13 cellular contexts compared by ENCODE assay signal in genomic region chr1:24765308-24765988, GRCh38. TPM values are rescaled to one million over a fixed set of nuclear protein-coding genes. Genes with fewer than 3 reads are reported as not detected.
DNase-seq lines count a peak whose midpoint lies in the region; ATAC-seq, FAIRE-seq and TF ChIP-seq lines count a peak whose summit lies in the region.
"Had no signal": no experiment of that assay in that cellular context is flagged by ENCODE, and none has a peak within 500 bp of the region (broad histone marks: within the 10 kb centered on the region; RNA-seq: fewer than 3 reads in every experiment).

No MANE protein-coding gene starts in this region.

- peak; percentile 82 for TF ChIP-seq EP300 in K562 (IDR thresholded peaks at IDR 0.05; ENCODE audit: low read length)

- peak; percentile 81 for FAIRE-seq in K562 (lab: Jason Lieb, UNC)
- FAIRE-seq: GM12891 had no signal

- POLR2A ChIA-PET in K562 (lab: Yijun Ruan, JAX) = interaction anchor here (0.6 to 8.4 kb wide), 7 partner anchors 9 to 482 kb away, joined by 3 to 75 read pairs (median 7); partner anchors contain the start of genes CLIC4 and RSRP1

- H3K27me3 ChIP-seq in ACC112 (ENCODE audit: insufficient read depth, low read length) = no peaks in the 10 kb centered on the region
- H3K27me3 ChIP-seq in K562 (ENCODE audit: control insufficient read depth in 2 of 2, insufficient read depth in 2 of 2, low read length in 2 of 2) = no peaks in the 10 kb centered on the region
- H3K27me3 ChIP-seq: BLaER1 treated with 17β-estradiol and CSF1 and Interleukin-3, amounts not matched to agents 10 nM and 100 nM had no signal

- CTCF ChIA-PET in K562 (lab: Yijun Ruan, JAX; ENCODE audit: low intra/inter-chr PET ratio) = no interaction called here

- no peak for TF ChIP-seq CTCF in K562 (IDR thresholded peaks at IDR 0.05 in 2 of 3, conservative IDR thresholded peaks at IDR 0.05 in 1 of 3; ENCODE audit: insufficient read depth in 2 of 3, low read depth in 1 of 3, low read length in 3 of 3)

- DNase-seq in KBM-7 (peak; percentile 45), K562 (ENCODE audit: extremely low read depth in 1 of 4, low spot score in 3 of 4) (peak; percentile 62 to 87 (median 74)), lung microvascular endothelial cell (ENCODE audit: low read depth in 2 of 2) (peak; percentile 55 to 57), NCI-H187 treated with DMSO at 0.1 percent for 48 hours (lab: John Stamatoyannopoulos, UW) (no peak)
- no peak for DNase-seq in activated CD8-positive, alpha-beta memory T cell treated with anti-CD3 and anti-CD28 coated beads, Interleukin-2, amount 50 U/mL, for 4 hours
- DNase-seq in activated effector memory CD4-positive, alpha-beta T cell treated with Interleukin-2 at 50 U/mL for 16 hours = no peak
- DNase-seq: activated T-cell treated with anti-CD3 and anti-CD28 coated beads, Interleukin-2, amount 50 U/mL, for 4 hours; effector CD8-positive, alpha-beta T cell; NCI-H2171 treated with DMSO at 0.1 percent for 48 hours had no signal

- peak overlapping the region; percentile 40 for H3K4me2 ChIP-seq in K562 (ENCODE audit: insufficient read depth, low read length)

- 0 out of 2 replicates have a peak, but pooled peaks cover 4% of the 10 kb centered on the region for H4K20me1 ChIP-seq in K562 (replicated peaks; ENCODE audit: control insufficient read depth, insufficient read depth, low read length)

- peak; percentile 47; the same call in 1 of the 2 replicates for TF ChIP-seq POLR2A in K562 (conservative IDR thresholded peaks at IDR 0.05)

- peaks cover 25% of the 10 kb centered on the region for H3K4me1 ChIP-seq in ACC112 (ENCODE audit: control insufficient read depth, insufficient read depth, low read length, unreplicated experiment)
- peaks cover 21 to 44% of the 10 kb centered on the region in 2 experiments for H3K4me1 ChIP-seq in K562 (replicated peaks in 1 of 2; ENCODE audit: control insufficient read depth in 2 of 2, insufficient read depth in 2 of 2, low read length in 2 of 2)

- peak overlapping the region; percentile 35 for H3K27ac ChIP-seq in ACC112 (ENCODE audit: low read depth, low read length)
- peak overlapping the region; percentile 80 for H3K27ac ChIP-seq in K562 (ENCODE audit: extremely low read depth, low read depth, low read length)
- H3K27ac ChIP-seq: BLaER1 treated with 17β-estradiol and CSF1 and Interleukin-3, amounts not matched to agents 10 nM and 100 nM had no signal

- H3K79me2 ChIP-seq in ACC112 (ENCODE audit: control insufficient read depth, insufficient read depth, low read length, unreplicated experiment) (peaks cover 83% of the 10 kb centered on the region), K562 (ENCODE audit: control insufficient read depth, insufficient read depth, low read length) (peaks cover 68% of the 10 kb centered on the region)

- no TSS peak for BruUV-seq in K562 (replicated peaks; lab: Mats Ljungman, UMichigan)

- no peaks in the 10 kb centered on the region for H3K9me1 ChIP-seq in K562 (ENCODE audit: control insufficient read depth, insufficient read depth, low read length)

- ATAC-seq in K562 (peak; percentile 86), GM18498 (IDR thresholded peaks at IDR 0.05; ENCODE audit: unreplicated experiment) (no peak)
- ATAC-seq: activated T-cell treated with anti-CD3 and anti-CD28 coated beads, Interleukin-2, amount 50 U/mL, for 4 hours had no signal

- H3K36me3 ChIP-seq in ACC112 (ENCODE audit: insufficient read depth, low read length) (no peaks in the 10 kb centered on the region), K562 (ENCODE audit: control insufficient read depth, insufficient read depth, low read length) (no peaks in the 10 kb centered on the region; the same call in 2 of the 3 replicates)

- 12% methylated on average over 8 of the region's 8 CpGs for WGBS in K562 (ENCODE audit: insufficient coverage, low coverage, missing lambda C conversion rate)

- intact Hi-C loops in K562 (cut with micrococcal nuclease) = no loop called here

- TF ChIP-seq RAD21 in K562 (CRISPR knock-in tag; conservative IDR thresholded peaks at IDR 0.05 in 1 of 2, IDR thresholded peaks at IDR 0.05 in 1 of 2) = peak in 1 of 2 experiments; percentile 27; a peak in 1 of 4 replicates

- H2AFZ ChIP-seq in ACC112 (ENCODE audit: low read length, unreplicated experiment) = no peak overlapping the region
- peak overlapping the region; percentile 84 for H2AFZ ChIP-seq in K562 (ENCODE audit: low read depth, low read length)

- H3K4me3 ChIP-seq in ACC112 (ENCODE audit: low read depth, low read length) = no peak overlapping the region
- no peak overlapping the region for H3K4me3 ChIP-seq in K562
- H3K4me3 ChIP-seq: BLaER1 treated with 17β-estradiol and CSF1 and Interleukin-3, amounts not matched to agents 10 nM and 100 nM had no signal

- no peaks in the 10 kb centered on the region for H3K9me3 ChIP-seq in K562 (replicated peaks; ENCODE audit: control insufficient read depth, insufficient read depth, low read depth, low read length)
- H3K9me3 ChIP-seq: BLaER1 treated with 17β-estradiol and CSF1 and Interleukin-3, amounts not matched to agents 10 nM and 100 nM had no signal

- in situ Hi-C loops in KBM-7 (cut with MboI; ENCODE audit: low pct_unique_long_range_greater_than_20kb, low sequenced_read_pairs) = no loop called here
- in situ Hi-C loops in K562 (cut with MboI) = no loop called here

- H3K9ac ChIP-seq in K562 (ENCODE audit: insufficient read depth in 1 of 2, low read depth in 2 of 2, low read length in 2 of 2) = peak overlapping the region in 1 of 2 experiments; percentile 70; a peak in 2 of 4 replicates
- H3K9ac ChIP-seq: BLaER1 treated with 17β-estradiol and CSF1 and Interleukin-3, amounts not matched to agents 10 nM and 100 nM had no signal

TF ChIP-seq in K562, 482 proteins besides CTCF, POLR2A, EP300 and RAD21 (continues in another document):
- no peak for TF ChIP-seq SRSF9 (IDR thresholded peaks at IDR 0.05; ENCODE audit: borderline replicate concordance, low read depth, low read length)
- peak; percentile 65; the same call in 1 of the 2 replicates for TF ChIP-seq ZKSCAN8 (CRISPR knock-in tag; IDR thresholded peaks at IDR 0.05)
- TF ChIP-seq KDM2B (CRISPR knock-in tag; IDR thresholded peaks at IDR 0.05) = no peak
- TF ChIP-seq CSDE1 (IDR thresholded peaks at IDR 0.05) = peak in 1 of 2 experiments; percentile 54; a peak in 1 of 4 replicates
- TF ChIP-seq POLR2H (tag; IDR thresholded peaks at IDR 0.05; ENCODE audit: low read depth) = no peak
- TF ChIP-seq CREBBP (IDR thresholded peaks at IDR 0.05; ENCODE audit: low read depth, low read length) = no peak
- TF ChIP-seq CEBPZ (IDR thresholded peaks at IDR 0.05; ENCODE audit: borderline replicate concordance, low read depth, low read length) = no peak
- no peak for TF ChIP-seq ZNF76 (CRISPR knock-in tag; IDR thresholded peaks at IDR 0.05; ENCODE audit: borderline replicate concordance)
- no peak for TF ChIP-seq TCF15 (CRISPR knock-in tag; IDR thresholded peaks at IDR 0.05)

RNA-seq across cellular contexts. Expression of gene CLIC4, which starts 20.2 kb away (rescaled TPM):
- total RNA-seq in K562 (2011; cell fraction: chromatin; rRNA removed; ENCODE audit: low replicate concordance) = 12.8 and 26.9 TPM in 2 replicates
- 9.8 and 13.6 TPM in 2 replicates for total RNA-seq in K562 (2011; cell fraction: nucleolus; rRNA removed)
- total RNA-seq in K562 (2011; cell fraction: nucleoplasm; rRNA removed) = 20.3 and 22.9 TPM in 2 replicates
- 31.8 and 34.6 TPM in 2 replicates for total RNA-seq in K562 (2014; rRNA removed)
- total RNA-seq in K562 (2014; rRNA removed; fragmentation: Illumina TruSeq; extraction: Trizol) = 58.3 and 71.7 TPM in 2 replicates
- total RNA-seq in K562 (2015; rRNA removed; fragmentation: Illumina TruSeq; extraction: Trizol) = 35.6 and 39.1 TPM in 2 replicates
- total RNA-seq in K562 (2021) = 64.5 and 67.5 TPM in 2 replicates
- 21.0 and 22.9 TPM in 2 replicates for polyA plus RNA-seq in K562 (2011; rRNA removed)
- 7.4 and 14.6 TPM in 2 replicates for polyA plus RNA-seq in K562 (2011; cell fraction: cytosol; rRNA removed)
- polyA plus RNA-seq in K562 (2011; cell fraction: nucleus; rRNA removed) = 6.9 and 12.6 TPM in 2 replicates
- 37.3 and 89.5 TPM in 2 replicates for polyA plus RNA-seq in K562 (2012)
- 52.6 and 58.3 TPM in 2 replicates for polyA plus RNA-seq in K562 (2014; fragmentation: Illumina TruSeq; extraction: Trizol)
- polyA plus RNA-seq in K562 (2014; fragmentation: Nextera tagmentation; extraction: Ambion mirVana) = 10 to 100 TPM; 16.0 to 18.9 TPM
- polyA plus RNA-seq in K562 (2014; rRNA removed) = 33.8 and 38.4 TPM in 2 replicates
- 15.9 and 25.4 TPM in 2 replicates for polyA minus RNA-seq in K562 (2011; rRNA and poly(A)+ RNA removed)
- 13.6 and 16.5 TPM in 2 replicates for polyA minus RNA-seq in K562 (2011; cell fraction: cytosol; rRNA and poly(A)+ RNA removed)
- polyA minus RNA-seq in K562 (2011; cell fraction: nucleus; rRNA and poly(A)+ RNA removed) = 8.1 and 16.3 TPM in 2 replicates
- total RNA-seq in lung microvascular endothelial cell = 122 and 151 TPM in 2 replicates

Comparison
In these comparisons a context has a peak if more than half of its experiments do, and no peak if none do; other contexts are left out.
1. DNase-seq: peak in KBM-7 (single experiment), K562 (4 of 4) and lung microvascular endothelial cell (2 of 2); none in activated CD8-positive, alpha-beta memory T cell treated with anti-CD3 and anti-CD28 coated beads, Interleukin-2, amount 50 U/mL, for 4 hours (single experiment), NCI-H187 treated with DMSO at 0.1 percent for 48 hours (single experiment) and activated effector memory CD4-positive, alpha-beta T cell treated with Interleukin-2 at 50 U/mL for 16 hours (single experiment).